Comparison of ENCODE assay signal across 1 cellular context in genomic region chr17:32310927-32311568, GRCh38.
TF ChIP-seq lines count a peak whose summit lies in the region.

No MANE protein-coding gene starts in this region.

TF ChIP-seq in HEK293, 187 proteins besides CTCF, POLR2A, EP300 and RAD21 (continued from another document):
- TF ChIP-seq ZBTB44 (tag by site-specific recombination; IDR thresholded peaks at IDR 0.05) (0 out of 2 replicates have a peak, but pooled peaks have one; percentile 14), GFI1B (tag by site-specific recombination; IDR thresholded peaks at IDR 0.05) (peak; percentile 65; the same call in 1 of the 2 replicates)
